Comparison of ENCODE assay signal across 1 cellular context in the genomic region with DNA sequence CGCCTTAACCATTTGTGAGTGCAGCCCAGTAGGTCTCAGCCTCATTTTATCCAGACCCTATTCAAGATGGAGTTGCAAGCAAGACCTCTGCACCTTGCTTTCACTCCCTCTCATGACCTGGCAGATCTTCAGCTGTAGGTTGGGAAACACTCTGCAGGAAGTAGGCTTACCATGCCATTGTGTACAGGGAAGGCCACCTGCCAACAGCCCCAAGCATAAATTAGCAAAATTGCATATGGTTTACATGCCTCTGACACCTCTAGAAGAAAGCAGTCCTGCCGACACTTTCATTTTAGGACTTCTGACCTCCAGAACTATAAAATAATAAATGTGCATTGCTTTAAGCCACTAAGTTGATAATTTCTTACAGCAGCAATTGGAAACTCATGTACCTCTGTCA.
TF ChIP-seq lines count a peak whose summit lies in the region.

No MANE protein-coding gene starts in this region.

TF ChIP-seq in H1, 55 proteins besides CTCF, POLR2A, EP300 and RAD21 (continued from another document):
- TF ChIP-seq ZNF274 (IDR thresholded peaks at IDR 0.05; ENCODE audit: borderline replicate concordance, extremely low read depth, low read length) (no peak), SIRT6 (IDR thresholded peaks at IDR 0.05; ENCODE audit: low read length) (no peak), E2F6 (IDR thresholded peaks at IDR 0.05) (no peak), SIN3A (conservative IDR thresholded peaks at IDR 0.05 in 1 of 2, IDR thresholded peaks at IDR 0.05 in 1 of 2; ENCODE audit: low read depth in 1 of 2, low read length in 2 of 2) (no peak), CHD7 (IDR thresholded peaks at IDR 0.05; ENCODE audit: insufficient replicate concordance, low read length) (no peak), TAF7 (optimal IDR thresholded peaks at IDR 0.05; ENCODE audit: borderline replicate concordance, low read depth, low read length) (no peak), CBX8 (IDR thresholded peaks at IDR 0.05; ENCODE audit: borderline replicate concordance, low read depth, low read length) (no peak), SP1 (IDR thresholded peaks at IDR 0.05; ENCODE audit: low read depth, low read length) (no peak)
- TF ChIP-seq, protein P1, sequence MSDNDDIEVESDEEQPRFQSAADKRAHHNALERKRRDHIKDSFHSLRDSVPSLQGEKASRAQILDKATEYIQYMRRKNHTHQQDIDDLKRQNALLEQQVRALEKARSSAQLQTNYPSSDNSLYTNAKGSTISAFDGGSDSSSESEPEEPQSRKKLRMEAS (IDR thresholded peaks at IDR 0.05): no peak
